ENCODE assay signal across 13 cellular contexts in genomic region chr14:24881496-24881895, GRCh38.
"Had no signal": no experiment of that assay in that cellular context is flagged by ENCODE, and none has a peak within 500 bp of the region (broad histone marks: within the 10 kb centered on the region; RNA-seq: fewer than 3 reads in every experiment).

No MANE protein-coding gene starts in this region.

- H3K27ac ChIP-seq: neutrophil, vagina had no signal

- H3K4me1 ChIP-seq: vagina had no signal

- DNase-seq: activated CD4-positive, alpha-beta T cell treated with anti-CD3 and anti-CD28 coated beads for 36 hours; activated CD4-positive, alpha-beta T cell treated with anti-CD3 and anti-CD28 coated beads, Interleukin-2, amount 50 U/mL, for 48 hours; activated gamma-delta T cell treated with Interleukin-2 at 50 U/mL for 16 hours; activated T-cell treated with anti-CD3 and anti-CD28 coated beads for 4 hours; caudate nucleus; glutamatergic neuron; mammary epithelial cell; naive thymus-derived CD8-positive, alpha-beta T cell; stimulated activated naive CD8-positive, alpha-beta T cell treated with anti-CD3 and anti-CD28 coated beads, Interleukin-15, Interleukin-2, amounts not matched to agents 100 U/mL and 50 U/mL, for 24 hours; transverse colon had no signal

- H3K27me3 ChIP-seq: suprapubic skin, transverse colon, vagina had no signal

- H3K4me3 ChIP-seq: suprapubic skin, transverse colon, vagina had no signal

- ATAC-seq: activated CD4-positive, alpha-beta T cell treated with anti-CD3 and anti-CD28 coated beads for 36 hours; naive thymus-derived CD8-positive, alpha-beta T cell; stimulated activated naive CD8-positive, alpha-beta T cell treated with anti-CD3 and anti-CD28 coated beads, Interleukin-15, Interleukin-2, amounts not matched to agents 100 U/mL and 50 U/mL, for 24 hours had no signal

- H3K9me3 ChIP-seq: neutrophil, suprapubic skin, transverse colon, vagina had no signal

- H3K36me3 ChIP-seq: neutrophil, suprapubic skin, transverse colon, vagina had no signal
